ENCODE assay signal across 13 cellular contexts in the genomic region with DNA sequence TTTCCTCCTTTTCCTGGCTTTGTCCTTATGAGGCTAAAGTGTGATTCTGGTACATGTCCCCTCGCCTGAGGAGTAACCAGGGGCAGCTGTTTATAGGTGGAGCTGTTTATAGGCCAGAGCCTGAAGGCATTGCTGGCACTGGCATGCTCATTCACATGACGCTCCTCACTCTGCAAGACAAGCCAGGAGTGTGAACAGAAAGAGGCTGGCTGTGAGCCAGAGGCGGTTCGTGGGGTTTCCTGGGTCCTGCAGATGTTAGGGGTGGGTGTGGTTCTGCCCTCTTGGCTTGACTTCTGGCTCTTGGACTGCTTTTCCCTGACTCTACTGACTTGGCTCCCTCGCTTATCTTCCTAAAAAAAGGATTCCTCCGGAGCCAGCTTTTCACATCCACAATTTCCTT. TPM values are rescaled to one million over a fixed set of nuclear protein-coding genes. Genes with fewer than 3 reads are reported as not detected.
A peak's percentile ranks its signal among the peaks of the same experiment; 100 is the strongest.
DNase-seq lines count a peak whose midpoint lies in the region; ATAC-seq, FAIRE-seq and TF ChIP-seq lines count a peak whose summit lies in the region.
"Had no signal": no experiment of that assay in that cellular context is flagged by ENCODE, and none has a peak within 500 bp of the region (broad histone marks: within the 10 kb centered on the region; RNA-seq: fewer than 3 reads in every experiment).

No MANE protein-coding gene starts in this region.

- in situ Hi-C loops in HAP-1 (cut with MboI; ENCODE audit: low sequenced_read_pairs), result no loop called here

- H3K4me1 ChIP-seq in small intestine (ENCODE audit: control insufficient read depth in 2 of 2, insufficient read depth in 1 of 2, low read depth in 1 of 2, low read length in 1 of 2) (no peaks in the 10 kb centered on the region), HAP-1 (peaks cover 5% of the 10 kb centered on the region; the same call in 1 of the 2 replicates)
- H3K4me1 ChIP-seq: right lobe of liver had no signal

- H3K27me3 ChIP-seq in small intestine (ENCODE audit: control insufficient read depth in 2 of 2, insufficient read depth in 2 of 2, low read length in 2 of 2) (no peaks in the 10 kb centered on the region), HAP-1 (ENCODE audit: low read depth) (no peaks in the 10 kb centered on the region)
- H3K27me3 ChIP-seq: right lobe of liver had no signal

- no peak overlapping the region for H3K4me3 ChIP-seq in fibroblast of the aortic adventitia (ENCODE audit: low read depth, low read length)
- H3K4me3 ChIP-seq in small intestine (ENCODE audit: low read depth in 1 of 2, low read length in 2 of 2), result no peak overlapping the region
- no peak overlapping the region for H3K4me3 ChIP-seq in HAP-1
- H3K4me3 ChIP-seq: gastroesophageal sphincter, right lobe of liver had no signal

- no peak for FAIRE-seq in small intestine (lab: Jason Lieb, UNC)

- no peak overlapping the region for H3K27ac ChIP-seq in small intestine (ENCODE audit: low read depth in 1 of 2, low read length in 1 of 2)
- H3K27ac ChIP-seq: gastroesophageal sphincter, right lobe of liver had no signal

- H3K36me3 ChIP-seq in small intestine (ENCODE audit: control insufficient read depth in 2 of 2, insufficient read depth in 2 of 2, low read length in 2 of 2) (no peaks in the 10 kb centered on the region), HAP-1 (replicated peaks) (no peaks in the 10 kb centered on the region)
- H3K36me3 ChIP-seq: gastroesophageal sphincter, right lobe of liver had no signal

- H3K9me3 ChIP-seq in small intestine (ENCODE audit: control insufficient read depth, low read depth) (no peaks in the 10 kb centered on the region), HAP-1 (no peaks in the 10 kb centered on the region; the same call in 1 of the 2 replicates)
- H3K9me3 ChIP-seq: right lobe of liver had no signal

- TF ChIP-seq CTCF in fibroblast of the aortic adventitia (IDR thresholded peaks at IDR 0.05; ENCODE audit: insufficient read depth, low read length), result no peak

- DNase-seq in NCI-H1694 (lab: John Stamatoyannopoulos, UW) (peak; percentile 25), NCI-H1694 treated with DMSO at 0.1 percent for 48 hours (lab: John Stamatoyannopoulos, UW) (no peak), NCI-H446 treated with DMSO at 0.1 percent for 48 hours (lab: John Stamatoyannopoulos, UW) (peak; percentile 41), fibroblast of the aortic adventitia (ENCODE audit: low read depth) (peak; percentile 27), small intestine (peak; percentile 41), HAP-1 (ENCODE audit: low spot score in 2 of 2) (no peak)
- DNase-seq in activated CD4-positive, alpha-beta T cell treated with anti-CD3 and anti-CD28 coated beads, Interleukin-2, amount 50 U/mL, for 4 hours, result no peak
- DNase-seq: activated CD8-positive, alpha-beta memory T cell treated with anti-CD3 and anti-CD28 coated beads, Interleukin-2, amount 50 U/mL, for 48 hours; GDM1; right lobe of liver had no signal

- no peak for ATAC-seq in HG03095 (IDR thresholded peaks at IDR 0.05; ENCODE audit: unreplicated experiment)
- ATAC-seq: gastroesophageal sphincter, HCT116, right lobe of liver had no signal

- WGBS in small intestine, 3 donors, result 9 to 31% (median 22%) methylated on average over 6 of the region's 6 CpGs

RNA-seq across cellular contexts. Expression of a gene that starts 12.8 kb away (rescaled TPM):
- total RNA-seq in fibroblast of the aortic adventitia (ENCODE audit: low replicate concordance), result 0.09 TPM in 1 of 2 replicates, not detected in the other
- polyA plus RNA-seq in small intestine, result 1 to 10 TPM in 1 of 3 donors, under 1 TPM in 2; 0.81 to 7.1 (median 0.89) TPM

Comparison
In these comparisons a context has a peak if more than half of its experiments do, and no peak if none do; other contexts are left out.
1. DNase-seq: peak in NCI-H1694 (single experiment), NCI-H446 treated with DMSO at 0.1 percent for 48 hours (single experiment), fibroblast of the aortic adventitia (single experiment) and small intestine (single experiment); none in NCI-H1694 treated with DMSO at 0.1 percent for 48 hours (single experiment), activated CD4-positive, alpha-beta T cell treated with anti-CD3 and anti-CD28 coated beads, Interleukin-2, amount 50 U/mL, for 4 hours (0 of 2) and HAP-1 (0 of 2).